In genomic region chr16:2043296-2043979, GRCh38 we compare ENCODE assay signal across 19 cellular contexts. TPM values are rescaled to one million over a fixed set of nuclear protein-coding genes. Genes with fewer than 3 reads are reported as not detected.
DNase-seq lines count a peak whose midpoint lies in the region; ATAC-seq, FAIRE-seq and TF ChIP-seq lines count a peak whose summit lies in the region.
"Had no signal": no experiment of that assay in that cellular context is flagged by ENCODE, and none has a peak within 500 bp of the region (broad histone marks: within the 10 kb centered on the region; RNA-seq: fewer than 3 reads in every experiment).

No MANE protein-coding gene starts in this region.

- DNase-seq in NCI-H2029 (lab: John Stamatoyannopoulos, UW) (peak; percentile 87), NCI-H2029 treated with DMSO at 0.1 percent for 48 hours (lab: John Stamatoyannopoulos, UW) (no peak), PC-3 (peak; percentile 20), left lung (peak; percentile 82 to 83), tibial artery (no peak), GM19239 (ENCODE audit: insufficient read length, low spot score) (no peak)
- DNase-seq: activated CD4-positive, alpha-beta T cell treated with anti-CD3 and anti-CD28 coated beads, Interleukin-2, amount 50 U/mL, for 1 hour; activated T-cell treated with anti-CD3 and anti-CD28 coated beads, Interleukin-2, amount 50 U/mL, for 72 hours; DND-41; GM23248; naive B cell; NCI-H2171; OCI-M1; T-helper 1 cell had no signal

- H3K9ac ChIP-seq in PC-3 (ENCODE audit: low read length) = peak overlapping the region; percentile 41; the same call in 1 of the 2 replicates
- H3K9ac ChIP-seq: GM23248, KMS-11 had no signal

- no peaks in the 10 kb centered on the region for H3K9me2 ChIP-seq in PC-3 (replicated peaks; ENCODE audit: low read length)

- POLR2A ChIA-PET in PC-3 (lab: Charles Lee; ENCODE audit: unreplicated experiment) = no interaction called here

- ATAC-seq in PC-3 (no peak), left lung (peak; percentile 23), GM21786 (IDR thresholded peaks at IDR 0.05; ENCODE audit: unreplicated experiment) (no peak), GM21576 (IDR thresholded peaks at IDR 0.05; ENCODE audit: unreplicated experiment) (no peak)
- ATAC-seq: activated T-cell treated with anti-CD3 and anti-CD28 coated beads, Interleukin-2, amount 50 U/mL, for 72 hours; sciatic nerve had no signal

- H3K27ac ChIP-seq in PC-3 (ENCODE audit: low read length) = peak overlapping the region; percentile 67
- peak overlapping the region; percentile 73 to 75 for H3K27ac ChIP-seq in left lung
- peak overlapping the region; percentile 27 to 40 for H3K27ac ChIP-seq in tibial artery
- H3K27ac ChIP-seq: adrenal gland, GM23248, KMS-11 had no signal

- H2AFZ ChIP-seq in PC-3 (ENCODE audit: low read length) = no peak overlapping the region
- H2AFZ ChIP-seq: GM23248 had no signal

- CTCF ChIA-PET in PC-3 (lab: Charles Lee) = no interaction called here

- H4K20me1 ChIP-seq in PC-3 (ENCODE audit: low read length) = no peaks in the 10 kb centered on the region

- BruUV-seq in PC-3 (replicated peaks; lab: Mats Ljungman, UMichigan) = no TSS peak

- TF ChIP-seq CTCF in PC-3 (conservative IDR thresholded peaks at IDR 0.05; ENCODE audit: low read depth, low read length) = no peak
- no peak for TF ChIP-seq CTCF in left lung (IDR thresholded peaks at IDR 0.05)
- no peak for TF ChIP-seq CTCF in tibial artery (IDR thresholded peaks at IDR 0.05)

- no peaks in the 10 kb centered on the region for H3K36me3 ChIP-seq in PC-3 (ENCODE audit: low read depth, low read length)
- H3K36me3 ChIP-seq in left lung = peaks cover 0 to 6% of the 10 kb centered on the region in 2 donors
- H3K36me3 ChIP-seq in tibial artery = peaks cover 0 to 25% (median 4%) of the 10 kb centered on the region in 3 donors
- H3K36me3 ChIP-seq: adrenal gland had no signal

- H3K4me1 ChIP-seq in PC-3 (ENCODE audit: insufficient read depth, low read length) (peaks cover 74% of the 10 kb centered on the region), left lung (peaks cover 49 to 87% of the 10 kb centered on the region in 2 donors), tibial artery (peaks cover 5 to 69% (median 45%) of the 10 kb centered on the region in 4 donors)

- no peaks in the 10 kb centered on the region for H3F3A ChIP-seq in PC-3 (ENCODE audit: low read length, unreplicated experiment)

- H3K4me3 ChIP-seq in PC-3 (ENCODE audit: low read length) (no peak overlapping the region), left lung (no peak overlapping the region), tibial artery (no peak overlapping the region)
- H3K4me3 ChIP-seq: adrenal gland, GM23248 had no signal

- no peak for FAIRE-seq in GM19239 (lab: Jason Lieb, UNC)

- H3K9me3 ChIP-seq in PC-3 (ENCODE audit: low read length) = no peaks in the 10 kb centered on the region
- no peaks in the 10 kb centered on the region for H3K9me3 ChIP-seq in left lung
- no peaks in the 10 kb centered on the region for H3K9me3 ChIP-seq in tibial artery
- H3K9me3 ChIP-seq: adrenal gland had no signal

- H3K79me2 ChIP-seq in PC-3 (ENCODE audit: low read length) = peaks cover 31% of the 10 kb centered on the region

- H3K4me2 ChIP-seq in PC-3 (ENCODE audit: low read length) = 0 out of 2 replicates have a peak overlapping the region, but pooled peaks have one; percentile 22
- H3K4me2 ChIP-seq: KMS-11 had no signal

- H3K27me3 ChIP-seq in PC-3 (ENCODE audit: low read length) (no peaks in the 10 kb centered on the region), left lung (no peaks in the 10 kb centered on the region), tibial artery (no peaks in the 10 kb centered on the region)
- H3K27me3 ChIP-seq: adrenal gland had no signal

- intact Hi-C loops in PC-3 (cut with micrococcal nuclease) = no loop called here
- intact Hi-C loops in left lung (cut with DNase I) = no loop called here
- intact Hi-C loops in tibial artery (cut with DNase I; ENCODE audit: low total_unique reads) = no loop called here

RNA-seq across cellular contexts. Expression of gene NTHL1, which starts 4.2 kb away (rescaled TPM):
- total RNA-seq in PC-3 (2014; rRNA removed) = 87.1 and 90.1 TPM in 2 replicates
- 10 to 100 TPM; 19.4 to 29.8 TPM for total RNA-seq in left lung

RNA-seq across cellular contexts. Expression of gene TSC2, which starts 4.3 kb away (rescaled TPM):
- total RNA-seq in PC-3 (2014; rRNA removed) = 59.3 and 64.4 TPM in 2 replicates
- total RNA-seq in left lung = 100 to 1,000 TPM; 116 to 126 TPM

RNA-seq across cellular contexts. Expression of gene NHERF2, which starts 16.7 kb away (rescaled TPM):
- 145 and 160 TPM in 2 replicates for total RNA-seq in PC-3 (2014; rRNA removed)
- 100 to 1,000 TPM; 186 to 349 TPM for total RNA-seq in left lung

RNA-seq across cellular contexts. Expression of gene NPW, which starts 23.9 kb away (rescaled TPM):
- total RNA-seq in PC-3 (2014; rRNA removed) (3.8 and 5.6 TPM in 2 replicates), left lung (1 to 10 TPM in 1 of 2 donors, under 1 TPM in 1; 0.94 to 3.1 TPM)
- total RNA-seq: GM23248 had no signal

RNA-seq across cellular contexts. Expression of gene ZNF598, which starts 33.8 kb away (rescaled TPM):
- total RNA-seq in PC-3 (2014; rRNA removed) (44.4 and 60.1 TPM in 2 replicates), left lung (10 to 100 TPM; 31.5 to 45.9 TPM)

Comparison
In these comparisons a context has a peak if more than half of its experiments do, and no peak if none do; other contexts are left out.
1. DNase-seq: peak in NCI-H2029 (single experiment), PC-3 (single experiment) and left lung (2 of 2); none in NCI-H2029 treated with DMSO at 0.1 percent for 48 hours (single experiment), tibial artery (0 of 2) and GM19239 (single experiment).
2. Peak in every context shown above with its lines, with median percentiles within 50 percentile points of each other: H3K27ac ChIP-seq.